In genomic region chr5:95727764-95728191, GRCh38 we compare ENCODE assay signal across 9 cellular contexts. TPM values are rescaled to one million over a fixed set of nuclear protein-coding genes. Genes with fewer than 3 reads are reported as not detected.
DNase-seq lines count a peak whose midpoint lies in the region; ATAC-seq and TF ChIP-seq lines count a peak whose summit lies in the region.
"Had no signal": no experiment of that assay in that cellular context is flagged by ENCODE, and none has a peak within 500 bp of the region (broad histone marks: within the 10 kb centered on the region; RNA-seq: fewer than 3 reads in every experiment).

No MANE protein-coding gene starts in this region.

- H3K9me3 ChIP-seq in muscle layer of colon (ENCODE audit: low read length) (no peaks in the 10 kb centered on the region), colonic mucosa (no peaks in the 10 kb centered on the region)

- H3K27ac ChIP-seq in muscle layer of colon (ENCODE audit: low read depth, low read length) = peak overlapping the region; percentile 22
- H3K27ac ChIP-seq in colonic mucosa = no peak overlapping the region

- no peaks in the 10 kb centered on the region for H3K36me3 ChIP-seq in muscle layer of colon (ENCODE audit: insufficient read depth, low read length)
- no peaks in the 10 kb centered on the region for H3K36me3 ChIP-seq in colonic mucosa

- H3K9ac ChIP-seq in muscle layer of colon (ENCODE audit: low read length) = no peak overlapping the region
- H3K9ac ChIP-seq in colonic mucosa (ENCODE audit: low read depth in 2 of 2, low read length in 2 of 2) = no peak overlapping the region

- peak; percentile 62 for DNase-seq in NCI-H774 (lab: John Stamatoyannopoulos, UW)
- DNase-seq in stimulated activated CD4-positive, alpha-beta T cell treated with anti-CD3 and anti-CD28 coated beads, Interleukin-4, amount 100 ng/mL, for 1 hour = no peak
- no peak for DNase-seq in colonic mucosa
- DNase-seq in midbrain (lab: John Stamatoyannopoulos, UW) = no peak
- DNase-seq in NCI-H524 treated with DMSO at 0.1 percent for 48 hours (lab: John Stamatoyannopoulos, UW) = no peak

- ATAC-seq in GM18508 (IDR thresholded peaks at IDR 0.05; ENCODE audit: insufficient read depth, unreplicated experiment) = peak; percentile 34
- ATAC-seq in HG02870 (IDR thresholded peaks at IDR 0.05; ENCODE audit: unreplicated experiment) = peak; percentile 59

- H3K4me3 ChIP-seq in muscle layer of colon (ENCODE audit: low read depth in 1 of 2, low read length in 2 of 2) = no peak overlapping the region
- H3K4me3 ChIP-seq in colonic mucosa = no peak overlapping the region

- H3K4me1 ChIP-seq in muscle layer of colon (ENCODE audit: insufficient read depth, low read length) (peaks cover 54% of the 10 kb centered on the region), colonic mucosa (no peaks in the 10 kb centered on the region)

- no peak for TF ChIP-seq CTCF in colonic mucosa (IDR thresholded peaks at IDR 0.05)

- H3K27me3 ChIP-seq in muscle layer of colon (ENCODE audit: control insufficient read depth in 1 of 2, insufficient read depth in 2 of 2, low read length in 2 of 2) (no peaks in the 10 kb centered on the region), colonic mucosa (no peaks in the 10 kb centered on the region)

- intact Hi-C loops in colonic mucosa (cut with DNase I) = no loop called here

RNA-seq across cellular contexts. Expression of gene RHOBTB3, which starts 3.4 kb away (rescaled TPM):
- total RNA-seq in colonic mucosa = 10 to 100 TPM; 50.0 to 59.0 TPM

RNA-seq across cellular contexts. Expression of gene SPATA9, which starts 45.0 kb away (rescaled TPM):
- total RNA-seq in colonic mucosa = under 1 TPM; 0.37 to 0.40 TPM
- total RNA-seq: kidney epithelial cell had no signal
